Comparison of ENCODE assay signal across 13 cellular contexts in the genomic region with DNA sequence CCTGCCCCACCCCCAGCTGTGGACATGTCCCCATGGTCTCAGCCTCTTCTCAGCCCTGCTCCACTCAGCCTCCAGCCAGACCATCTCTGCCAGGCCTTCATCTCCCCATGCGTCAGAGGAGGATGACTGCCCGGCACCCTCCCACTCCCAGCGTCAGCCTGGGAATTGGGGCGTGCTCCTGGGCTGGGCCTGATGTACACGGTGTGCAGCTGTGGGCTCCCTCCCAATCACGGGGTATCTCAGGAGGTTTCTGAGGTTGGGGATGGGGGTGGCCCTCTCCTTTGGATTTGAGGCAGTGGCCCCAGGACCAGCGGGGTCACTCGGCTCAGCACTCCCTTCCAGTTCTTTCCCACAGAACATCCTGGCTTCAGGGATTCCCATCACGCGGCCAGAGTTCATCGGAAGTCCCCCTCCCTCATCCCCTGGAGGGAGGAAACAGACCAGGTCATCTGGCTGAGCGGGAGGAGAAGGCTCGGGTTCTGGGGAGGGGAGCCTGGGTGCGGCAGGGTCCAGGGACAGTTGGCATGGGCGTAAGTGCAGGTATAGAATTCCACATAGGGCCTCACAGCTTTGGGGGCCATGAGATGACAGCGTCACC. TPM values are rescaled to one million over a fixed set of nuclear protein-coding genes. Genes with fewer than 3 reads are reported as not detected.
A peak's percentile ranks its signal among the peaks of the same experiment; 100 is the strongest.
DNase-seq lines count a peak whose midpoint lies in the region; ATAC-seq and TF ChIP-seq lines count a peak whose summit lies in the region.
"Had no signal": no experiment of that assay in that cellular context is flagged by ENCODE, and none has a peak within 500 bp of the region (broad histone marks: within the 10 kb centered on the region; RNA-seq: fewer than 3 reads in every experiment).

No MANE protein-coding gene starts in this region.

- H3K9me3 ChIP-seq in breast epithelium: no peaks in the 10 kb centered on the region
- H3K9me3 ChIP-seq in mammary epithelial cell (replicated peaks; ENCODE audit: insufficient read depth, low read length): no peaks in the 10 kb centered on the region
- no peaks in the 10 kb centered on the region for H3K9me3 ChIP-seq in uterus

- WGBS in mammary epithelial cell (ENCODE audit: low coverage, missing lambda C conversion rate): 98% methylated on average over 15 of the region's 16 CpGs

- no TSS peak for BruUV-seq in mammary epithelial cell (replicated peaks; lab: Mats Ljungman, UMichigan)

- intact Hi-C loops in breast epithelium (cut with DNase I; ENCODE audit: low total_unique reads) (no loop called here), mammary epithelial cell (cut with micrococcal nuclease) (no loop called here), left cardiac atrium (cut with DNase I) (no loop called here), uterus (cut with DNase I; ENCODE audit: low total_unique reads) (no loop called here)

- H3K36me3 Mint-ChIP-seq in osteocyte (ENCODE audit: unreplicated experiment): no peaks in the 10 kb centered on the region
- H3K36me3 Mint-ChIP-seq: natural killer cell treated with Interleukin-12 subunit alpha and Interleukin-12 subunit beta and Interleukin-15 and Interleukin-18, amount 100 ng/mL, for 72 hours had no signal

- H3K4me3 ChIP-seq in breast epithelium (peak overlapping the region in 1 of 3 donors; percentile 19), mammary epithelial cell (replicated peaks in 1 of 3; ENCODE audit: insufficient read depth in 1 of 3, low read depth in 2 of 3, low read length in 3 of 3) (no peak overlapping the region), uterus (no peak overlapping the region)

- H3K9ac ChIP-seq in mammary epithelial cell (ENCODE audit: insufficient read depth, low read length): no peak overlapping the region

- ATAC-seq in left cardiac atrium: peak; percentile 47 to 70
- ATAC-seq in HG02852 (IDR thresholded peaks at IDR 0.05; ENCODE audit: unreplicated experiment): no peak

- no peaks in the 10 kb centered on the region for H4K20me1 ChIP-seq in mammary epithelial cell (ENCODE audit: insufficient read depth, low read length)

- peaks cover 40% of the 10 kb centered on the region for H3K4me1 Mint-ChIP-seq in osteocyte (ENCODE audit: unreplicated experiment)

- TF ChIP-seq CTCF in breast epithelium (IDR thresholded peaks at IDR 0.05) (no peak), mammary epithelial cell (conservative IDR thresholded peaks at IDR 0.05 in 1 of 2, IDR thresholded peaks at IDR 0.05 in 1 of 2; ENCODE audit: extremely low read depth in 1 of 2, insufficient read depth in 1 of 2, low read depth in 1 of 2, low read length in 2 of 2) (no peak), osteocyte (IDR thresholded peaks at IDR 0.05) (no peak), uterus (IDR thresholded peaks at IDR 0.05) (no peak)

- H3K27me3 Mint-ChIP-seq in osteocyte (ENCODE audit: unreplicated experiment): no peaks in the 10 kb centered on the region

- H3K36me3 ChIP-seq in breast epithelium (no peaks in the 10 kb centered on the region), mammary epithelial cell (ENCODE audit: insufficient read depth, low read length) (no peaks in the 10 kb centered on the region), uterus (no peaks in the 10 kb centered on the region)

- no peak overlapping the region for H2AFZ ChIP-seq in mammary epithelial cell (ENCODE audit: low read depth, low read length)

- CTCF ChIA-PET in mammary epithelial cell (lab: Charles Lee; ENCODE audit: low non-redundant PET): no interaction called here

- TF ChIP-seq POLR2A in breast epithelium (IDR thresholded peaks at IDR 0.05) (no peak), uterus (IDR thresholded peaks at IDR 0.05) (no peak)

- H3K27me3 ChIP-seq in breast epithelium (no peaks in the 10 kb centered on the region), mammary epithelial cell (ENCODE audit: insufficient read depth, low read length) (no peaks in the 10 kb centered on the region), uterus (no peaks in the 10 kb centered on the region)

- H3K4me2 ChIP-seq in mammary epithelial cell (ENCODE audit: insufficient read depth, low read depth, low read length): no peak overlapping the region

- H3K4me1 ChIP-seq in breast epithelium: peaks cover 0 to 9% of the 10 kb centered on the region in 2 donors
- H3K4me1 ChIP-seq in mammary epithelial cell (ENCODE audit: insufficient read depth, low read length): peaks cover 19% of the 10 kb centered on the region
- H3K4me1 ChIP-seq in uterus: peaks cover 0 to 19% of the 10 kb centered on the region in 2 donors

- DNase-seq in breast epithelium (ENCODE audit: low spot score in 2 of 2) (no peak), mammary epithelial cell (no peak), left cardiac atrium (peak; percentile 85), osteocyte (ENCODE audit: extremely low spot score, unreplicated experiment) (no peak), uterus (peak; percentile 64 to 78)
- no peak for DNase-seq in stimulated activated CD4-positive, alpha-beta T cell treated with anti-CD3 and anti-CD28 coated beads, Interleukin-4, amount 100 ng/mL, for 1 hour
- no peak for DNase-seq in central memory CD4-positive, alpha-beta T cell
- DNase-seq: ACHN, MM.1S, NCI-H69, SW 1271 had no signal

- no peak overlapping the region for H3K4me3 Mint-ChIP-seq in osteocyte (ENCODE audit: unreplicated experiment)
- H3K4me3 Mint-ChIP-seq: natural killer cell treated with Interleukin-12 subunit alpha and Interleukin-12 subunit beta and Interleukin-15 and Interleukin-18, amount 100 ng/mL, for 72 hours had no signal

- peak overlapping the region; percentile 50 to 98 for H3K27ac ChIP-seq in breast epithelium
- H3K27ac ChIP-seq in mammary epithelial cell (ENCODE audit: insufficient read depth, low read depth, low read length): no peak overlapping the region
- peak overlapping the region; percentile 80 to 86 for H3K27ac ChIP-seq in uterus

- dilution Hi-C loops in mammary epithelial cell (cut with HindIII; ENCODE audit: low sequenced_read_pairs): no loop called here

- in situ Hi-C loops in mammary epithelial cell (cut with MboI; ENCODE audit: low sequenced_read_pairs in 2 of 2): no loop called here

- no peaks in the 10 kb centered on the region for H3K79me2 ChIP-seq in mammary epithelial cell (ENCODE audit: insufficient read depth, low read length)

- H3K9me3 Mint-ChIP-seq in osteocyte (ENCODE audit: unreplicated experiment): no peaks in the 10 kb centered on the region
- H3K9me3 Mint-ChIP-seq: natural killer cell treated with Interleukin-12 subunit alpha and Interleukin-12 subunit beta and Interleukin-15 and Interleukin-18, amount 100 ng/mL, for 72 hours had no signal

- peak overlapping the region; percentile 100 for H3K27ac Mint-ChIP-seq in osteocyte (ENCODE audit: unreplicated experiment)
- H3K27ac Mint-ChIP-seq: natural killer cell treated with Interleukin-12 subunit alpha and Interleukin-12 subunit beta and Interleukin-15 and Interleukin-18, amount 100 ng/mL, for 72 hours had no signal

RNA-seq across cellular contexts. Expression of gene SOCS3, which starts 36.9 kb away (rescaled TPM):
- total RNA-seq in breast epithelium (100 to 1,000 TPM in 1 of 3 donors, 10 to 100 TPM in 2; 58.1 to 190 (median 76.4) TPM), mammary epithelial cell (10 to 100 TPM in 1 of 2 donors, 1 to 10 TPM in 1; 4.3 to 24.7 TPM), left cardiac atrium (10 to 100 TPM; 15.1 to 78.1 TPM), osteocyte (79.1 and 86.4 TPM in 2 replicates), uterus (100 to 1,000 TPM in 1 of 4 donors, 10 to 100 TPM in 3; 20.9 to 101 (median 39.5) TPM)
- polyA plus RNA-seq in mammary epithelial cell: 3.5 TPM
- 1.8 TPM for polyA minus RNA-seq in mammary epithelial cell

RNA-seq across cellular contexts. Expression of gene PGS1, which starts 55.5 kb away (rescaled TPM):
- total RNA-seq in breast epithelium (10 to 100 TPM; 33.9 to 58.7 (median 50.2) TPM), mammary epithelial cell (10 to 100 TPM; 29.1 to 31.5 TPM), left cardiac atrium (10 to 100 TPM; 17.7 to 24.3 TPM), osteocyte (52.7 and 53.0 TPM in 2 replicates), uterus (10 to 100 TPM; 12.9 to 75.4 (median 63.1) TPM)
- 19.8 TPM for polyA plus RNA-seq in mammary epithelial cell
- polyA minus RNA-seq in mammary epithelial cell: 29.9 TPM

Comparison
In these comparisons a context has a peak if more than half of its experiments do, and no peak if none do; other contexts are left out.
1. DNase-seq: peak in left cardiac atrium (single experiment) and uterus (2 of 2); none in breast epithelium (0 of 2), mammary epithelial cell (single experiment), osteocyte (single experiment), stimulated activated CD4-positive, alpha-beta T cell treated with anti-CD3 and anti-CD28 coated beads, Interleukin-4, amount 100 ng/mL, for 1 hour (single experiment) and central memory CD4-positive, alpha-beta T cell (single experiment).